In genomic region chr3:123755085-123755484, GRCh38 we compare ENCODE assay signal across 24 cellular contexts.
DNase-seq lines count a peak whose midpoint lies in the region; ATAC-seq, FAIRE-seq and TF ChIP-seq lines count a peak whose summit lies in the region.
"Had no signal": no experiment of that assay in that cellular context is flagged by ENCODE, and none has a peak within 500 bp of the region (broad histone marks: within the 10 kb centered on the region; RNA-seq: fewer than 3 reads in every experiment).

No MANE protein-coding gene starts in this region.

- no peak for TF ChIP-seq CTCF in A549 (IDR thresholded peaks at IDR 0.05)
- no peak for TF ChIP-seq CTCF in gastroesophageal sphincter (IDR thresholded peaks at IDR 0.05)

- in situ Hi-C loops in KBM-7 (cut with MboI; ENCODE audit: low pct_unique_long_range_greater_than_20kb, low sequenced_read_pairs), result no loop called here

- peak; percentile 27 to 48; a peak in 2 of 5 replicates for TF ChIP-seq RAD21 in A549 (conservative IDR thresholded peaks at IDR 0.05 in 1 of 2, IDR thresholded peaks at IDR 0.05 in 1 of 2)

- TF ChIP-seq EP300 in A549 (IDR thresholded peaks at IDR 0.05), result peak in 1 of 2 experiments; percentile 48; a peak in 1 of 5 replicates
- TF ChIP-seq EP300 in gastroesophageal sphincter (IDR thresholded peaks at IDR 0.05), result no peak

- ATAC-seq in A549 (peak; percentile 94 to 95), gastroesophageal sphincter (no peak)
- ATAC-seq: activated T-cell treated with anti-CD3 and anti-CD28 coated beads, Interleukin-2, amount 50 U/mL, for 4 hours; left ventricle myocardium superior; naive thymus-derived CD4-positive, alpha-beta T cell; stimulated activated naive CD8-positive, alpha-beta T cell treated with anti-CD3 and anti-CD28 coated beads, Interleukin-15, Interleukin-2, amounts not matched to agents 100 U/mL and 50 U/mL, for 24 hours had no signal

- H3K36me3 ChIP-seq in gastroesophageal sphincter (no peaks in the 10 kb centered on the region), H7 (replicated peaks; ENCODE audit: control insufficient read depth, insufficient read depth, low read length) (no peaks in the 10 kb centered on the region)
- H3K36me3 ChIP-seq: vagina had no signal

- FAIRE-seq in A549 (lab: Jason Lieb, UNC), result peak; percentile 99
- FAIRE-seq: G401.6, GM12891, HTR-8/SVneo had no signal

- peak overlapping the region; percentile 12; the same call in 1 of the 3 replicates for H3K4me3 ChIP-seq in A549
- H3K4me3 ChIP-seq in gastroesophageal sphincter, result no peak overlapping the region
- H3K4me3 ChIP-seq in H7 (ENCODE audit: insufficient read depth, low read depth, low read length), result no peak overlapping the region
- H3K4me3 ChIP-seq: SJSA1, vagina had no signal

- H3K27ac ChIP-seq in A549 (peak overlapping the region; percentile 94 to 97), gastroesophageal sphincter (peak overlapping the region; percentile 37 to 72 (median 60))
- H3K27ac ChIP-seq: SJSA1, vagina had no signal

- DNase-seq in A549 (ENCODE audit: low read depth in 1 of 2, low spot score in 1 of 2) (peak; percentile 94), HuH-7 (ENCODE audit: low spot score) (peak; percentile 79), mucosa of gallbladder (ENCODE audit: low spot score) (peak; percentile 90), KBM-7 (no peak), T1000 (lab: John Stamatoyannopoulos, UW) (no peak), SW 1271 (lab: John Stamatoyannopoulos, UW) (no peak), H7 (no peak)
- DNase-seq: activated CD4-positive, alpha-beta T cell treated with anti-CD3 and anti-CD28 coated beads, Interleukin-2, amount 50 U/mL, for 1 hour; activated naive CD8-positive, alpha-beta T cell treated with anti-CD3 and anti-CD28 coated beads, Interleukin-2, amount 10 ng/mL, durations not matched to agents 7 days and 5 days; activated T-cell treated with anti-CD3 and anti-CD28 coated beads, Interleukin-2, amount 50 U/mL, for 4 hours; CD4-positive, alpha-beta T cell; hypothalamus; left ventricle myocardium superior; MM.1S; naive thymus-derived CD4-positive, alpha-beta T cell; NCI-H2029 treated with DMSO at 0.1 percent for 48 hours; NCI-H524; stimulated activated naive CD8-positive, alpha-beta T cell treated with anti-CD3 and anti-CD28 coated beads, Interleukin-15, Interleukin-2, amounts not matched to agents 100 U/mL and 50 U/mL, for 24 hours had no signal

- H3K27me3 ChIP-seq in gastroesophageal sphincter (no peaks in the 10 kb centered on the region), H7 (ENCODE audit: control insufficient read depth, insufficient read depth, low read length) (no peaks in the 10 kb centered on the region)
- H3K27me3 ChIP-seq: SJSA1, vagina had no signal

- H3K9me3 ChIP-seq in A549, result no peaks in the 10 kb centered on the region
- H3K9me3 ChIP-seq in gastroesophageal sphincter, result no peaks in the 10 kb centered on the region
- H3K9me3 ChIP-seq: SJSA1, vagina had no signal

- CTCF ChIA-PET in A549 (lab: Yijun Ruan, JAX), result interaction anchor here (1.3 to 14.9 kb wide), 3 partner anchors 9 to 126 kb away, joined by 3 to 100 read pairs (median 4); no protein-coding TSS in a partner anchor

- POLR2A ChIA-PET in A549 (lab: Yijun Ruan, JAX), result no interaction called here

- peak overlapping the region; percentile 96 for H3K4me2 ChIP-seq in A549

- WGBS in A549 (ENCODE audit: missing lambda C conversion rate), result 0% methylated on average over 3 of the region's 3 CpGs
- 40 to 71% methylated on average over 1 to 3 of the region's 3 CpGs for WGBS in gastroesophageal sphincter (ENCODE audit: low coverage in 1 of 2), 2 donors

- no peak for TF ChIP-seq POLR2A in A549 (IDR thresholded peaks at IDR 0.05; ENCODE audit: low read length)
- no peak for TF ChIP-seq POLR2A in gastroesophageal sphincter (IDR thresholded peaks at IDR 0.05)

- peaks cover 86% of the 10 kb centered on the region for H3K4me1 ChIP-seq in A549
- peaks cover 0 to 78% (median 8%) of the 10 kb centered on the region in 3 donors for H3K4me1 ChIP-seq in gastroesophageal sphincter

TF ChIP-seq in A549, 52 proteins besides CTCF, POLR2A, EP300 and RAD21 (continues in another document):
- TF ChIP-seq TFCP2L1 (CRISPR knock-in tag; IDR thresholded peaks at IDR 0.05), result no peak
- TF ChIP-seq FOSB (CRISPR knock-in tag; IDR thresholded peaks at IDR 0.05), result no peak
- TF ChIP-seq ZFP36 (IDR thresholded peaks at IDR 0.05; ENCODE audit: borderline replicate concordance, partially characterized antibody), result no peak
- TF ChIP-seq CBX8 (IDR thresholded peaks at IDR 0.05), result no peak
- TF ChIP-seq HOXB13 (CRISPR knock-in tag; IDR thresholded peaks at IDR 0.05; ENCODE audit: low read depth), result 0 out of 2 replicates have a peak, but pooled peaks have one; percentile 40
- TF ChIP-seq MAFK (IDR thresholded peaks at IDR 0.05; ENCODE audit: partially characterized antibody), result no peak
- no peak for TF ChIP-seq HMGXB4 (CRISPR knock-in tag; IDR thresholded peaks at IDR 0.05; ENCODE audit: borderline replicate concordance)
- no peak for TF ChIP-seq NR3C1 (IDR thresholded peaks at IDR 0.05)
- no peak for TF ChIP-seq FOXS1 (CRISPR knock-in tag; IDR thresholded peaks at IDR 0.05)
- TF ChIP-seq HEYL (CRISPR knock-in tag; IDR thresholded peaks at IDR 0.05), result no peak
- no peak for TF ChIP-seq NPAS2 (CRISPR knock-in tag; IDR thresholded peaks at IDR 0.05; ENCODE audit: borderline replicate concordance)
- no peak for TF ChIP-seq ZC3H11A (IDR thresholded peaks at IDR 0.05)
- TF ChIP-seq KDM5A (IDR thresholded peaks at IDR 0.05), result no peak
- no peak for TF ChIP-seq MAZ (IDR thresholded peaks at IDR 0.05; ENCODE audit: borderline replicate concordance, low read depth, low read length)
- TF ChIP-seq HES2 (IDR thresholded peaks at IDR 0.05), result no peak
- TF ChIP-seq SREBF2 (IDR thresholded peaks at IDR 0.05), result no peak
- TF ChIP-seq FOSL2 (IDR thresholded peaks at IDR 0.05), result no peak
- no peak for TF ChIP-seq FOSL2 (CRISPR knock-in tag; IDR thresholded peaks at IDR 0.05)
- TF ChIP-seq PHF8 (IDR thresholded peaks at IDR 0.05; ENCODE audit: borderline replicate concordance, low read depth), result no peak
- no peak for TF ChIP-seq CHD2 (IDR thresholded peaks at IDR 0.05; ENCODE audit: low read length, partially characterized antibody)
- no peak for TF ChIP-seq RNF2 (IDR thresholded peaks at IDR 0.05; ENCODE audit: borderline replicate concordance, low read depth)
- peak in 1 of 2 experiments; percentile 31; a peak in 1 of 4 replicates for TF ChIP-seq CEBPB (IDR thresholded peaks at IDR 0.05)
- no peak for TF ChIP-seq KDM1A (IDR thresholded peaks at IDR 0.05; ENCODE audit: low read depth)
- TF ChIP-seq REST (IDR thresholded peaks at IDR 0.05), result no peak
- TF ChIP-seq JUN (IDR thresholded peaks at IDR 0.05), result peak; percentile 58 to 80; a peak in 3 of 5 replicates
- no peak for TF ChIP-seq CBX2 (IDR thresholded peaks at IDR 0.05; ENCODE audit: borderline replicate concordance, low read depth)
- no peak for TF ChIP-seq EHF (CRISPR knock-in tag; IDR thresholded peaks at IDR 0.05)

Comparison
In these comparisons a context has a peak if more than half of its experiments do, and no peak if none do; other contexts are left out.
1. DNase-seq: peak in A549 (2 of 2), HuH-7 (single experiment) and mucosa of gallbladder (single experiment); none in KBM-7 (single experiment), T1000 (single experiment), SW 1271 (0 of 2) and H7 (single experiment).